In the genomic region with DNA sequence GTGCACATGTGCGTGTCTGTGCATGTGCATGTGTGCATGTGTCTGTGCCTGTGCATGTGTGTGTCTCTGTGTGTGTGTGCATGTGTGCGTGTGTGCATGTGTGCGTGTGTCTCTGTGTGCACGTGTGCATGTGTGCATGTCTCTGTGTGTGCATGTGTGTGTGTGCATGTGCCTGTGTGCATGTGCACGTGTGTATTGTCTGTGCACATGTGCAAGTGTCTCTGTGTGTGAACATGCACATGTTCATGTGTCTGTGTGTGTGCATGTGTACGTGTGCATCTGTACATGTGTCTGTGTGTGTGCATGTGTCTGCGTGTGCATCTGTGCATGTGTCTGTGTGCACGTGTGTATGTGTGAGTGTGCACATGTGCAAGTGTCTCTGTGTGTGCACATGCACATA, we compare ENCODE assay signal across 18 cellular contexts.
"Had no signal": no experiment of that assay in that cellular context is flagged by ENCODE, and none has a peak within 500 bp of the region (broad histone marks: within the 10 kb centered on the region; RNA-seq: fewer than 3 reads in every experiment).

No MANE protein-coding gene starts in this region.

- FAIRE-seq: RCC 7860 had no signal

- H3K4me2 ChIP-seq: SK-N-SH had no signal

- H3K9ac ChIP-seq: SK-N-SH had no signal

- DNase-seq: KBM-7, MV-4-11, NCI-H1092 treated with DMSO at 0.1 percent for 48 hours, NCI-H1436, NCI-H187, NCI-H2029, NCI-H2081 treated with DMSO at 0.1 percent for 48 hours, NCI-H2171, NCI-H226, NCI-H446, NCI-H510A, NCI-H524 treated with DMSO at 0.1 percent for 48 hours, NCI-H69, NCI-H774, Right ventricle myocardium superior, RPMI8226, SK-N-SH had no signal
